ENCODE assay signal across 10 cellular contexts in the genomic region with DNA sequence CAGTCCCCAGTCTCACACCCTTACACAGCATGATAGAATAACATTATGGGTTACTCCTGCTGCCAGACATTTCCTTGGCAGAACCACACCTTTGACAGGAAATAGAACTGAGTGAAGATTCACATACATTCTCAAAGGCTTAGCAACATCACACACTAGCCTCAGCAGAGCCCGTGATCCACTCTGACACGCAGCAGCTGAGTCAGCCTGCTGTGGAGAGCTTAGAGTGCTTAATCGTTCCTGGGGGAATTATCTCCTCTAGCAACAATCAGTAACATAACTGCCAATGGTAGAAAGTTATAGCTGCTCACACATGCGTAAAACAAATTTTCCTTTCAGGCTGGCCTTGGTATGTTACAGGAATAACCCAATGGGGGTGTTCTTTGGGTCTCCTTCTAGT.
DNase-seq lines count a peak whose midpoint lies in the region; ATAC-seq and TF ChIP-seq lines count a peak whose summit lies in the region.
"Had no signal": no experiment of that assay in that cellular context is flagged by ENCODE, and none has a peak within 500 bp of the region (broad histone marks: within the 10 kb centered on the region; RNA-seq: fewer than 3 reads in every experiment).

No MANE protein-coding gene starts in this region.

- no peaks in the 10 kb centered on the region for H3K36me3 Mint-ChIP-seq in GM23338 (ENCODE audit: low read depth)
- H3K36me3 Mint-ChIP-seq in activated CD4-positive, alpha-beta T cell treated with anti-CD3 and anti-CD28 coated beads, Interleukin-2, amount 10 ng/mL, durations not matched to agents 7 days and 5 days (ENCODE audit: low read depth), result no peaks in the 10 kb centered on the region
- no peaks in the 10 kb centered on the region for H3K36me3 Mint-ChIP-seq in CD8-positive, alpha-beta T cell

- CTCF ChIA-PET in AG04450 (lab: Charles Lee), result interaction anchor here (0.5 to 1.3 kb wide), 2 partner anchors 753 to 765 kb away, joined by 3 to 5 read pairs; no protein-coding TSS in a partner anchor
- CTCF ChIA-PET in activated CD4-positive, alpha-beta T cell treated with anti-CD3 and anti-CD28 coated beads, Interleukin-2, amount 10 ng/mL, durations not matched to agents 7 days and 5 days (lab: Charles Lee), result no interaction called here
- CTCF ChIA-PET in CD8-positive, alpha-beta T cell (lab: Charles Lee), result no interaction called here

- ATAC-seq in right cardiac atrium, result peak; percentile 87 to 95
- ATAC-seq in GM23338, result no peak
- ATAC-seq in CD8-positive, alpha-beta T cell, result no peak
- ATAC-seq: activated T-cell treated with anti-CD3 and anti-CD28 coated beads, Interleukin-2, amount 50 U/mL, for 72 hours had no signal

- no peaks in the 10 kb centered on the region for H3K9me3 Mint-ChIP-seq in GM23338
- H3K9me3 Mint-ChIP-seq in activated CD4-positive, alpha-beta T cell treated with anti-CD3 and anti-CD28 coated beads, Interleukin-2, amount 10 ng/mL, durations not matched to agents 7 days and 5 days, result no peaks in the 10 kb centered on the region
- no peaks in the 10 kb centered on the region for H3K9me3 Mint-ChIP-seq in CD8-positive, alpha-beta T cell

- H3K27ac ChIP-seq in AG04450 (ENCODE audit: low read depth, low read length), result peak overlapping the region; percentile 58
- no peak overlapping the region for H3K27ac ChIP-seq in right cardiac atrium (ENCODE audit: low read length)
- H3K27ac ChIP-seq in GM23338 (ENCODE audit: low read depth), result no peak overlapping the region
- H3K27ac ChIP-seq in CD8-positive, alpha-beta T cell (ENCODE audit: low read depth, low read length), result no peak overlapping the region

- H3K4me1 Mint-ChIP-seq in GM23338, result peaks cover 18% of the 10 kb centered on the region; the same call in 2 of the 3 replicates
- no peaks in the 10 kb centered on the region for H3K4me1 Mint-ChIP-seq in activated CD4-positive, alpha-beta T cell treated with anti-CD3 and anti-CD28 coated beads, Interleukin-2, amount 10 ng/mL, durations not matched to agents 7 days and 5 days
- no peaks in the 10 kb centered on the region for H3K4me1 Mint-ChIP-seq in CD8-positive, alpha-beta T cell (ENCODE audit: low read depth)

- H3K4me3 Mint-ChIP-seq in GM23338, result no peak overlapping the region
- no peak overlapping the region for H3K4me3 Mint-ChIP-seq in activated CD4-positive, alpha-beta T cell treated with anti-CD3 and anti-CD28 coated beads, Interleukin-2, amount 10 ng/mL, durations not matched to agents 7 days and 5 days
- no peak overlapping the region for H3K4me3 Mint-ChIP-seq in CD8-positive, alpha-beta T cell
- H3K4me3 Mint-ChIP-seq: activated T-cell treated with anti-CD3 and anti-CD28 coated beads, Interleukin-2, amount 50 U/mL, for 72 hours had no signal

- H3K4me3 ChIP-seq in AG04450 (ENCODE audit: low read depth, low read length) (no peak overlapping the region), right cardiac atrium (ENCODE audit: low read length) (no peak overlapping the region), GM23338 (no peak overlapping the region)
- H3K4me3 ChIP-seq in CD8-positive, alpha-beta T cell (ENCODE audit: low read depth, low read length), result no peak overlapping the region

- peak; percentile 82 for DNase-seq in AG04450 (ENCODE audit: low read depth, low spot score)
- peak; percentile 86 for DNase-seq in HPDE6-E6E7 (ENCODE audit: extremely low spot score)
- peak; percentile 12 for DNase-seq in SW480 (ENCODE audit: low spot score)
- DNase-seq in right cardiac atrium, result peak; percentile 52 to 71 (median 53)
- no peak for DNase-seq in GM23338 (ENCODE audit: low spot score)
- DNase-seq in activated CD4-positive, alpha-beta T cell treated with anti-CD3 and anti-CD28 coated beads, Interleukin-2, amount 10 ng/mL, durations not matched to agents 7 days and 5 days, result no peak
- no peak for DNase-seq in activated gamma-delta T cell treated with Interleukin-2 at 50 U/mL for 16 hours
- DNase-seq in CD8-positive, alpha-beta T cell, result no peak
- DNase-seq: activated T-cell treated with anti-CD3 and anti-CD28 coated beads, Interleukin-2, amount 50 U/mL, for 72 hours; stimulated activated CD4-positive, alpha-beta T cell treated with anti-CD3 and anti-CD28 coated beads, Interleukin-2, amount 100 ng/mL, for 48 hours had no signal

- POLR2A ChIA-PET in AG04450 (lab: Yijun Ruan, JAX), result no interaction called here
- POLR2A ChIA-PET in activated CD4-positive, alpha-beta T cell treated with anti-CD3 and anti-CD28 coated beads, Interleukin-2, amount 10 ng/mL, durations not matched to agents 7 days and 5 days (lab: Charles Lee), result no interaction called here
- POLR2A ChIA-PET in CD8-positive, alpha-beta T cell (lab: Charles Lee), result no interaction called here

- no peaks in the 10 kb centered on the region for H3K27me3 ChIP-seq in AG04450 (ENCODE audit: control insufficient read depth, insufficient read depth, low read length)
- no peaks in the 10 kb centered on the region for H3K27me3 ChIP-seq in right cardiac atrium (ENCODE audit: control insufficient read depth, insufficient read depth)
- H3K27me3 ChIP-seq in GM23338 (ENCODE audit: insufficient read depth), result no peaks in the 10 kb centered on the region
- H3K27me3 ChIP-seq in CD8-positive, alpha-beta T cell (ENCODE audit: insufficient read depth, low read length), result no peaks in the 10 kb centered on the region

- 24% methylated on average over 4 of the region's 4 CpGs for WGBS in right cardiac atrium

- H3K4me2 ChIP-seq in GM23338, result no peak overlapping the region

- H4K20me1 ChIP-seq in GM23338 (replicated peaks; ENCODE audit: insufficient read depth), result no peaks in the 10 kb centered on the region

- intact Hi-C loops in right cardiac atrium (cut with DNase I), result no loop called here
- intact Hi-C loops in CD8-positive, alpha-beta T cell (cut with DNase I, micrococcal nuclease), result no loop called here

- no peak overlapping the region for H2AFZ ChIP-seq in GM23338

- no peaks in the 10 kb centered on the region for H3K9me2 ChIP-seq in GM23338 (ENCODE audit: insufficient read depth)

- no peak for TF ChIP-seq CTCF in AG04450 (IDR thresholded peaks at IDR 0.05; ENCODE audit: low read depth, low read length)
- TF ChIP-seq CTCF in GM23338 (conservative IDR thresholded peaks at IDR 0.05; ENCODE audit: low read depth in 2 of 2), result no peak
- no peak for TF ChIP-seq CTCF in CD8-positive, alpha-beta T cell (IDR thresholded peaks at IDR 0.05)

- H3K36me3 ChIP-seq in GM23338 (ENCODE audit: insufficient read depth), result no peaks in the 10 kb centered on the region
- H3K36me3 ChIP-seq in CD8-positive, alpha-beta T cell (ENCODE audit: insufficient read depth, low read length), result no peaks in the 10 kb centered on the region

- no peaks in the 10 kb centered on the region for H3K4me1 ChIP-seq in right cardiac atrium (ENCODE audit: control insufficient read depth, insufficient read depth, low read length)
- H3K4me1 ChIP-seq in GM23338 (ENCODE audit: insufficient read depth), result peaks cover 12% of the 10 kb centered on the region; the same call in 1 of the 2 replicates
- H3K4me1 ChIP-seq in CD8-positive, alpha-beta T cell (ENCODE audit: insufficient read depth, low read length), result no peaks in the 10 kb centered on the region

- H3K79me2 ChIP-seq in GM23338 (replicated peaks; ENCODE audit: insufficient read depth), result no peaks in the 10 kb centered on the region

- no peaks in the 10 kb centered on the region for H3F3A ChIP-seq in GM23338 (replicated peaks; ENCODE audit: low read depth)

- peaks cover 4% of the 10 kb centered on the region for H3K27me3 Mint-ChIP-seq in GM23338 (ENCODE audit: insufficient read depth, low read depth, poor library complexity)
- H3K27me3 Mint-ChIP-seq in activated CD4-positive, alpha-beta T cell treated with anti-CD3 and anti-CD28 coated beads, Interleukin-2, amount 10 ng/mL, durations not matched to agents 7 days and 5 days, result no peaks in the 10 kb centered on the region
- no peaks in the 10 kb centered on the region for H3K27me3 Mint-ChIP-seq in CD8-positive, alpha-beta T cell (ENCODE audit: low read depth)

- no peak overlapping the region for H3K27ac Mint-ChIP-seq in GM23338
- no peak overlapping the region for H3K27ac Mint-ChIP-seq in activated CD4-positive, alpha-beta T cell treated with anti-CD3 and anti-CD28 coated beads, Interleukin-2, amount 10 ng/mL, durations not matched to agents 7 days and 5 days
- no peak overlapping the region for H3K27ac Mint-ChIP-seq in CD8-positive, alpha-beta T cell
- H3K27ac Mint-ChIP-seq: activated T-cell treated with anti-CD3 and anti-CD28 coated beads, Interleukin-2, amount 50 U/mL, for 72 hours had no signal

- H3K9me3 ChIP-seq in AG04450 (ENCODE audit: control insufficient read depth, insufficient read depth, low read length), result no peaks in the 10 kb centered on the region
- H3K9me3 ChIP-seq in right cardiac atrium (ENCODE audit: control insufficient read depth, low read length), result no peaks in the 10 kb centered on the region
- no peaks in the 10 kb centered on the region for H3K9me3 ChIP-seq in CD8-positive, alpha-beta T cell (ENCODE audit: low read length)

TF ChIP-seq in GM23338, 12 proteins besides CTCF, POLR2A, EP300 and RAD21 (continues in another document):
- TF ChIP-seq ZNF114 (CRISPR knock-in tag; IDR thresholded peaks at IDR 0.05), result no peak

Comparison
In these comparisons a context has a peak if more than half of its experiments do, and no peak if none do; other contexts are left out.
1. DNase-seq: peak in AG04450 (single experiment), HPDE6-E6E7 (single experiment), SW480 (single experiment) and right cardiac atrium (3 of 3); none in GM23338 (single experiment), activated CD4-positive, alpha-beta T cell treated with anti-CD3 and anti-CD28 coated beads, Interleukin-2, amount 10 ng/mL, durations not matched to agents 7 days and 5 days (single experiment), activated gamma-delta T cell treated with Interleukin-2 at 50 U/mL for 16 hours (single experiment) and CD8-positive, alpha-beta T cell (0 of 7).
2. ATAC-seq: peak in right cardiac atrium (2 of 2); none in GM23338 (single experiment) and CD8-positive, alpha-beta T cell (single experiment).